In the genomic region with DNA sequence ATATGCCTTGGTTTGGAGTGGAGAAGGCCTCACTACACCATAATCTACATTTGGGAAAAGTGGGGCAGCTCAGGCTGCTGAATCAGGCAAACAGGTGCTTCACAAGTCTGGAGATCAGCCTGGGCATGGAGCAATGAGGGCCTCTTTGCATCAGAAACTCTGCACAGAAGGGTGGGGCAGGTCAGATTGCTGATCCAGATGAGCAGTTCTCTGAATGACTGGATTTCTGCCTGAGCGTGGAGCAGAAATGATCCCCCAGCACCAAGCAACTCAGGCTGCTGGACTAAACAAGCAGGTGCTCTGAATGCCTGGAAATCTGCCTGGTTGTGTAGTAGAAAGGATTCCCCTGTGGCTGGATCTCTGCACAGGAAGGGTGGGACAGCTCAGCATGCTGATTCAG, we compare ENCODE assay signal across 15 cellular contexts.
DNase-seq lines count a peak whose midpoint lies in the region; ATAC-seq and TF ChIP-seq lines count a peak whose summit lies in the region.
"Had no signal": no experiment of that assay in that cellular context is flagged by ENCODE, and none has a peak within 500 bp of the region (broad histone marks: within the 10 kb centered on the region; RNA-seq: fewer than 3 reads in every experiment).

No MANE protein-coding gene starts in this region.

- no peaks in the 10 kb centered on the region for H3K27me3 Mint-ChIP-seq in activated CD8-positive, alpha-beta memory T cell treated with anti-CD3 and anti-CD28 coated beads, Interleukin-2, amount 10 ng/mL, durations not matched to agents 7 days and 5 days
- H3K27me3 Mint-ChIP-seq: activated B cell treated with CpG ODN at 0.5 μM for 24 hours; CD4-positive, CD25-positive, alpha-beta regulatory T cell had no signal

- no peaks in the 10 kb centered on the region for H3K9me2 ChIP-seq in hepatocyte (replicated peaks; ENCODE audit: insufficient read depth)

- H3K36me3 ChIP-seq in WERI-Rb-1 (no peaks in the 10 kb centered on the region), upper lobe of left lung (no peaks in the 10 kb centered on the region), hepatocyte (replicated peaks; ENCODE audit: insufficient read depth, low read depth) (no peaks in the 10 kb centered on the region)
- H3K36me3 ChIP-seq: breast epithelium had no signal

- H3K27ac ChIP-seq in WERI-Rb-1 = 0 out of 2 replicates have a peak overlapping the region, but pooled peaks have one; percentile 12
- no peak overlapping the region for H3K27ac ChIP-seq in upper lobe of left lung
- H3K27ac ChIP-seq in hepatocyte = no peak overlapping the region
- H3K27ac ChIP-seq: breast epithelium, epithelial cell of prostate, testis had no signal

- H2AFZ ChIP-seq in hepatocyte = no peak overlapping the region

- no peaks in the 10 kb centered on the region for H3K4me1 Mint-ChIP-seq in activated CD8-positive, alpha-beta memory T cell treated with anti-CD3 and anti-CD28 coated beads, Interleukin-2, amount 10 ng/mL, durations not matched to agents 7 days and 5 days
- H3K4me1 Mint-ChIP-seq: CD4-positive, CD25-positive, alpha-beta regulatory T cell had no signal

- H3K27me3 ChIP-seq in WERI-Rb-1 (ENCODE audit: insufficient read depth, low read depth, severe bottlenecking) (no peaks in the 10 kb centered on the region), upper lobe of left lung (no peaks in the 10 kb centered on the region), hepatocyte (no peaks in the 10 kb centered on the region)
- H3K27me3 ChIP-seq: breast epithelium, testis had no signal

- DNase-seq in WERI-Rb-1 (peak; percentile 9), upper lobe of left lung (no peak), OCI-M2 (lab: John Stamatoyannopoulos, UW; ENCODE audit: unreplicated experiment) (no peak), hepatocyte (ENCODE audit: low spot score) (no peak)
- DNase-seq in activated CD8-positive, alpha-beta memory T cell treated with anti-CD3 and anti-CD28 coated beads, Interleukin-2, amount 10 ng/mL, durations not matched to agents 7 days and 5 days = no peak
- DNase-seq: activated B cell treated with CpG ODN at 0.5 μM for 24 hours; CD4-positive, CD25-positive, alpha-beta regulatory T cell; Kasumi-1; SHP77; testis had no signal

- TF ChIP-seq CTCF in WERI-Rb-1 (IDR thresholded peaks at IDR 0.05; ENCODE audit: low read depth, low read length) (no peak), upper lobe of left lung (IDR thresholded peaks at IDR 0.05) (no peak), hepatocyte (IDR thresholded peaks at IDR 0.05; ENCODE audit: poor library complexity) (no peak)

- peaks cover 6% of the 10 kb centered on the region for H3K9me3 Mint-ChIP-seq in activated CD8-positive, alpha-beta memory T cell treated with anti-CD3 and anti-CD28 coated beads, Interleukin-2, amount 10 ng/mL, durations not matched to agents 7 days and 5 days (ENCODE audit: low read depth)

- ATAC-seq in GM18861 (IDR thresholded peaks at IDR 0.05; ENCODE audit: unreplicated experiment) (peak; percentile 44), GM21528 (IDR thresholded peaks at IDR 0.05; ENCODE audit: low FRiP score, unreplicated experiment) (peak; percentile 46), HG03064 (IDR thresholded peaks at IDR 0.05; ENCODE audit: low read depth, unreplicated experiment) (peak; percentile 45), upper lobe of left lung (ENCODE audit: low FRiP score in 2 of 2) (no peak)
- ATAC-seq in activated CD8-positive, alpha-beta memory T cell treated with anti-CD3 and anti-CD28 coated beads, Interleukin-2, amount 10 ng/mL, durations not matched to agents 7 days and 5 days = no peak

- H3K4me3 ChIP-seq in WERI-Rb-1 (ENCODE audit: low read depth, low read length) = no peak overlapping the region
- H3K4me3 ChIP-seq in upper lobe of left lung = no peak overlapping the region
- no peak overlapping the region for H3K4me3 ChIP-seq in hepatocyte
- H3K4me3 ChIP-seq: breast epithelium, testis had no signal

- H3K9me3 ChIP-seq in WERI-Rb-1 (ENCODE audit: severe bottlenecking) (no peaks in the 10 kb centered on the region), upper lobe of left lung (no peaks in the 10 kb centered on the region), hepatocyte (ENCODE audit: low read depth) (no peaks in the 10 kb centered on the region)
- H3K9me3 ChIP-seq: testis had no signal

- H3K4me3 Mint-ChIP-seq in activated CD8-positive, alpha-beta memory T cell treated with anti-CD3 and anti-CD28 coated beads, Interleukin-2, amount 10 ng/mL, durations not matched to agents 7 days and 5 days = no peak overlapping the region
- H3K4me3 Mint-ChIP-seq: activated B cell treated with CpG ODN at 0.5 μM for 24 hours; CD4-positive, CD25-positive, alpha-beta regulatory T cell had no signal

- H3K4me2 ChIP-seq in hepatocyte = no peak overlapping the region

- no peaks in the 10 kb centered on the region for H3K79me2 ChIP-seq in hepatocyte

- no peaks in the 10 kb centered on the region for H4K20me1 ChIP-seq in hepatocyte (ENCODE audit: insufficient read depth, poor library complexity, severe bottlenecking)

- no peaks in the 10 kb centered on the region for H3K36me3 Mint-ChIP-seq in activated CD8-positive, alpha-beta memory T cell treated with anti-CD3 and anti-CD28 coated beads, Interleukin-2, amount 10 ng/mL, durations not matched to agents 7 days and 5 days
- H3K36me3 Mint-ChIP-seq: CD4-positive, CD25-positive, alpha-beta regulatory T cell had no signal

- WGBS in upper lobe of left lung, 2 donors = 77 to 100% methylated on average over 1 of the region's 1 CpG
- 88% methylated on average over 1 of the region's 1 CpG for WGBS in hepatocyte (ENCODE audit: low lambda C conversion rate, missing lambda C conversion rate)

- no peak for TF ChIP-seq EP300 in upper lobe of left lung (IDR thresholded peaks at IDR 0.05)

- no peak overlapping the region for H3K27ac Mint-ChIP-seq in activated CD8-positive, alpha-beta memory T cell treated with anti-CD3 and anti-CD28 coated beads, Interleukin-2, amount 10 ng/mL, durations not matched to agents 7 days and 5 days
- H3K27ac Mint-ChIP-seq: activated B cell treated with CpG ODN at 0.5 μM for 24 hours; CD4-positive, CD25-positive, alpha-beta regulatory T cell had no signal

- CTCF ChIA-PET in activated CD8-positive, alpha-beta memory T cell treated with anti-CD3 and anti-CD28 coated beads, Interleukin-2, amount 10 ng/mL, durations not matched to agents 7 days and 5 days (lab: Charles Lee) = no interaction called here

- H3K4me1 ChIP-seq in upper lobe of left lung = no peaks in the 10 kb centered on the region
- H3K4me1 ChIP-seq in hepatocyte (ENCODE audit: insufficient read depth) = peaks cover 22% of the 10 kb centered on the region
- H3K4me1 ChIP-seq: breast epithelium had no signal

- TF ChIP-seq POLR2A in upper lobe of left lung (IDR thresholded peaks at IDR 0.05) = no peak

Comparison
In these comparisons a context has a peak if more than half of its experiments do, and no peak if none do; other contexts are left out.
1. ATAC-seq: peak in GM18861 (single experiment), GM21528 (single experiment) and HG03064 (single experiment); none in upper lobe of left lung (0 of 2) and activated CD8-positive, alpha-beta memory T cell treated with anti-CD3 and anti-CD28 coated beads, Interleukin-2, amount 10 ng/mL, durations not matched to agents 7 days and 5 days (single experiment).